7 cellular contexts compared by ENCODE assay signal in genomic region chr11:108008656-108009496, GRCh38. TPM values are rescaled to one million over a fixed set of nuclear protein-coding genes. Genes with fewer than 3 reads are reported as not detected.
DNase-seq lines count a peak whose midpoint lies in the region; ATAC-seq, FAIRE-seq and TF ChIP-seq lines count a peak whose summit lies in the region.

Gene CUL5, plus strand, starts transcription at chr11:108008898. Its CDS starts 451 bp downstream, at chr11:108009349.

- H3K4me2 ChIP-seq in astrocyte (ENCODE audit: low read length): peak within 1 kb of the TSS; percentile 92

- H4K20me1 ChIP-seq in astrocyte (ENCODE audit: insufficient read depth, low read length): peaks cover 31% of the 10 kb centered on the region

- peak within 1 kb of the TSS; percentile 100 for H3K9ac ChIP-seq in astrocyte (ENCODE audit: low read length)

- H3K27ac ChIP-seq in astrocyte (ENCODE audit: low read depth, low read length): peak within 1 kb of the TSS; percentile 100

- no peaks in the 10 kb centered on the region for H3K27me3 Mint-ChIP-seq in T-helper 2 cell treated with Interferon-gamma antibody and Interleukin-4, amounts not matched to agents 5 μg/mL and 100 μg/mL, for 36 hours (ENCODE audit: low read depth)
- no peaks in the 10 kb centered on the region for H3K27me3 Mint-ChIP-seq in astrocyte (ENCODE audit: low read depth, unreplicated experiment)

- no peaks in the 10 kb centered on the region for H3K9me3 ChIP-seq in astrocyte (ENCODE audit: insufficient read depth, low read depth, low read length)

- H3K4me3 Mint-ChIP-seq in T-helper 2 cell treated with Interferon-gamma antibody and Interleukin-4, amounts not matched to agents 5 μg/mL and 100 μg/mL, for 36 hours: peak within 1 kb of the TSS; percentile 94
- H3K4me3 Mint-ChIP-seq in astrocyte (ENCODE audit: unreplicated experiment): peak within 1 kb of the TSS; percentile 99

- no peaks in the 10 kb centered on the region for H3K36me3 ChIP-seq in astrocyte (ENCODE audit: insufficient read depth, low read length)

- no peaks in the 10 kb centered on the region for H3K9me3 Mint-ChIP-seq in T-helper 2 cell treated with Interferon-gamma antibody and Interleukin-4, amounts not matched to agents 5 μg/mL and 100 μg/mL, for 36 hours
- H3K9me3 Mint-ChIP-seq in astrocyte (ENCODE audit: unreplicated experiment): no peaks in the 10 kb centered on the region

- peak within 1 kb of the TSS; percentile 100 for H3K4me3 ChIP-seq in astrocyte (ENCODE audit: insufficient read depth, low read depth, low read length)

- H2AFZ ChIP-seq in astrocyte (ENCODE audit: low read depth, low read length): peak within 1 kb of the TSS; percentile 100

- peaks cover 51% of the 10 kb centered on the region for H3K79me2 ChIP-seq in astrocyte (ENCODE audit: insufficient read depth, low read length)

- H3K4me1 Mint-ChIP-seq in T-helper 2 cell treated with Interferon-gamma antibody and Interleukin-4, amounts not matched to agents 5 μg/mL and 100 μg/mL, for 36 hours (ENCODE audit: low read depth): peaks cover 17% of the 10 kb centered on the region
- H3K4me1 Mint-ChIP-seq in astrocyte (ENCODE audit: low read depth, unreplicated experiment): peaks cover 5% of the 10 kb centered on the region

- no peaks in the 10 kb centered on the region for H3K27me3 ChIP-seq in astrocyte (ENCODE audit: insufficient read depth, low read length)

- DNase-seq in NCI-H187 (lab: John Stamatoyannopoulos, UW): peak; percentile 80 to 84
- DNase-seq in T-helper 2 cell treated with Interferon-gamma antibody and Interleukin-4, amounts not matched to agents 5 μg/mL and 100 μg/mL, for 36 hours (ENCODE audit: low spot score): peak; percentile 90
- DNase-seq in astrocyte (ENCODE audit: low read depth): peak; percentile 86
- peak; percentile 87 for DNase-seq in hepatic stellate cell (ENCODE audit: low spot score)
- peak; percentile 99 for DNase-seq in retina

- H3K36me3 Mint-ChIP-seq in T-helper 2 cell treated with Interferon-gamma antibody and Interleukin-4, amounts not matched to agents 5 μg/mL and 100 μg/mL, for 36 hours (ENCODE audit: low read depth): peaks cover 14% of the 10 kb centered on the region
- no peaks in the 10 kb centered on the region for H3K36me3 Mint-ChIP-seq in astrocyte (ENCODE audit: low read depth, unreplicated experiment)

- FAIRE-seq in astrocyte (lab: Jason Lieb, UNC): no peak

- TF ChIP-seq CTCF in astrocyte (IDR thresholded peaks at IDR 0.05; ENCODE audit: insufficient read depth, low read depth, low read length): peak; percentile 70

- peak within 1 kb of the TSS; percentile 92 for H3K27ac Mint-ChIP-seq in T-helper 2 cell treated with Interferon-gamma antibody and Interleukin-4, amounts not matched to agents 5 μg/mL and 100 μg/mL, for 36 hours
- peak within 1 kb of the TSS; percentile 99 for H3K27ac Mint-ChIP-seq in astrocyte (ENCODE audit: unreplicated experiment)

- peak; percentile 87 for ATAC-seq in GM18502 (IDR thresholded peaks at IDR 0.05; ENCODE audit: poor library complexity, unreplicated experiment)
- peak; percentile 89 for ATAC-seq in HG02943 (IDR thresholded peaks at IDR 0.05; ENCODE audit: low read depth, unreplicated experiment)

- H3K4me1 ChIP-seq in astrocyte (ENCODE audit: insufficient read depth, low read length): peaks cover 10% of the 10 kb centered on the region

RNA-seq across cellular contexts. Expression of gene CUL5, which starts in this region (rescaled TPM):
- 40.9 and 41.1 TPM in 2 replicates for total RNA-seq in astrocyte

Comparison
In these comparisons a context has a peak if more than half of its experiments do, and no peak if none do; other contexts are left out.
1. Peak in every context shown above with its lines: DNase-seq, ATAC-seq, H3K4me3 ChIP-seq and H3K27ac ChIP-seq.